9 cellular contexts compared by ENCODE assay signal in the genomic region with DNA sequence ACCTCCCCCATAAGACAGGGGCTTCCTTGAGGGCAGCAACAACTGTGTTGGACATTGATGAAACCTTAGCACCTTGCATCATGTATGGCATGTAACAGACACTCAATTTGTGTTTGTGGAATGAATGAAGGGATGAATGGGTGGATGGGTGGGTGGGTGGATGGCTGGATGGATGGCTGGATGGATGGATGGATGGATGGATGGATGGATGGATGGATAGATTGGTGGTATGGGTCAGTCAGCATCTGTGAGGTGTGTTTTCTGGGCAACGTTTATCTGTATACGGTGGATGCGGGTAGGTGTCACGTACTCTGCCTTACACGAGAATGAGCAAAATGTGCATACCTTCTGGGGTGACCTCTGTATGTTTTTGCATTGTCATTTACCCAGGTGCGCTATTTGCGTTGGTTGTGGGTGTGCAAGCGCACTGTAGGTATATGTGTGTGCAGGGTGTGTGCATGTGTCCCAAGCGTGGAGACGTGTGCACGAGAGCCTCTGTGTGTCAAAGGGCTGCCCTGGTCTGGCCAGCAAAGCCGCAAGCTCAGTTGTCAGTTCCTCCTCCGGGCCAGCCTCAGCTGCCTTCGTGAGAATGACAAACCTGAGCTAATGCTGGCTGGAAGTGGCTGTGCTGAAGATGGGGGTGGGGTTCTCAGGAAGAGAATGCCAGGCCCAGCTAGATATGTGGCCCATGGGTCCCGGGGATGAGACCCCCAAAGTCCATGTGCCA. TPM values are rescaled to one million over a fixed set of nuclear protein-coding genes. Genes with fewer than 3 reads are reported as not detected.
DNase-seq lines count a peak whose midpoint lies in the region; ATAC-seq and TF ChIP-seq lines count a peak whose summit lies in the region.
"Had no signal": no experiment of that assay in that cellular context is flagged by ENCODE, and none has a peak within 500 bp of the region (broad histone marks: within the 10 kb centered on the region; RNA-seq: fewer than 3 reads in every experiment).

No MANE protein-coding gene starts in this region.

- peaks cover 10% of the 10 kb centered on the region for H3K27me3 Mint-ChIP-seq in neural progenitor cell (ENCODE audit: insufficient read depth, low read depth)
- peaks cover 1% of the 10 kb centered on the region for H3K27me3 Mint-ChIP-seq in glutamatergic neuron (ENCODE audit: unreplicated experiment)
- no peaks in the 10 kb centered on the region for H3K27me3 Mint-ChIP-seq in Calu3 (ENCODE audit: unreplicated experiment)

- H3K27ac Mint-ChIP-seq in neural progenitor cell (peak overlapping the region; percentile 23), glutamatergic neuron (ENCODE audit: unreplicated experiment) (no peak overlapping the region), Calu3 (ENCODE audit: unreplicated experiment) (no peak overlapping the region)

- 70 to 85% (median 75%) methylated on average over 12 to 15 of the region's 15 CpGs for WGBS in stomach, 5 donors

- H3K27ac ChIP-seq in neural progenitor cell (no peak overlapping the region), stomach (peak overlapping the region in 2 of 5 donors; percentile 67 to 79)

- no peak overlapping the region for H3K9ac ChIP-seq in neural progenitor cell

- BruUV-seq in Calu3 (replicated peaks; lab: Mats Ljungman, UMichigan), result no TSS peak

- no peak for TF ChIP-seq EP300 in stomach (IDR thresholded peaks at IDR 0.05)

- H3K36me3 Mint-ChIP-seq in neural progenitor cell, result no peaks in the 10 kb centered on the region
- H3K36me3 Mint-ChIP-seq in glutamatergic neuron (ENCODE audit: unreplicated experiment), result no peaks in the 10 kb centered on the region
- peaks cover 9% of the 10 kb centered on the region for H3K36me3 Mint-ChIP-seq in Calu3 (ENCODE audit: insufficient read depth, unreplicated experiment)

- H3K4me3 ChIP-seq in neural progenitor cell (no peak overlapping the region), stomach (no peak overlapping the region)

- H3K4me2 ChIP-seq in neural progenitor cell, result no peak overlapping the region

- H3K9me3 ChIP-seq in neural progenitor cell (ENCODE audit: low read depth), result no peaks in the 10 kb centered on the region
- no peaks in the 10 kb centered on the region for H3K9me3 ChIP-seq in stomach

- DNase-seq in SKM-1 treated with dmso at 0.1 percent for 144 hours (lab: John Stamatoyannopoulos, UW; ENCODE audit: unreplicated experiment), result peak; percentile 46
- no peak for DNase-seq in neural progenitor cell (ENCODE audit: low spot score)
- DNase-seq in glutamatergic neuron, result no peak
- DNase-seq in stomach, result no peak
- no peak for DNase-seq in HPDE6-E6E7 (ENCODE audit: extremely low spot score)
- no peak for DNase-seq in Calu3

- H3K79me2 ChIP-seq in neural progenitor cell (ENCODE audit: low read depth), result no peaks in the 10 kb centered on the region

- no peak for TF ChIP-seq CTCF in neural progenitor cell (IDR thresholded peaks at IDR 0.05)
- no peak for TF ChIP-seq CTCF in glutamatergic neuron (IDR thresholded peaks at IDR 0.05; ENCODE audit: partially characterized antibody, unreplicated experiment)
- TF ChIP-seq CTCF in stomach (IDR thresholded peaks at IDR 0.05), result no peak
- TF ChIP-seq CTCF in Calu3 (IDR thresholded peaks at IDR 0.05; ENCODE audit: unreplicated experiment), result no peak

- H3K36me3 ChIP-seq in neural progenitor cell, result no peaks in the 10 kb centered on the region
- H3K36me3 ChIP-seq in stomach, result peaks cover 0 to 13% (median 3%) of the 10 kb centered on the region in 4 donors

- intact Hi-C loops in stomach (cut with DNase I; ENCODE audit: low total_unique reads) (loop anchor here (5.0 kb wide), 1 partner anchor 108 kb away; no protein-coding TSS in a partner anchor), Calu3 (cut with micrococcal nuclease; ENCODE audit: unreplicated experiment) (no loop called here)

- H3F3A ChIP-seq in neural progenitor cell (ENCODE audit: low read depth), result no peaks in the 10 kb centered on the region

- H3K27me3 ChIP-seq in neural progenitor cell, result no peaks in the 10 kb centered on the region
- H3K27me3 ChIP-seq in stomach, result no peaks in the 10 kb centered on the region

- H2AFZ ChIP-seq in neural progenitor cell (replicated peaks), result no peak overlapping the region

- H3K4me1 ChIP-seq in neural progenitor cell (no peaks in the 10 kb centered on the region), stomach (peaks cover 4 to 74% (median 33%) of the 10 kb centered on the region in 4 donors)

- TF ChIP-seq POLR2A in stomach (IDR thresholded peaks at IDR 0.05), result no peak

- ATAC-seq in GM18907 (IDR thresholded peaks at IDR 0.05; ENCODE audit: unreplicated experiment), result peak; percentile 38
- peak; percentile 29 for ATAC-seq in HG02759 (IDR thresholded peaks at IDR 0.05; ENCODE audit: unreplicated experiment)
- ATAC-seq: Panc1 had no signal

- no peaks in the 10 kb centered on the region for H3K9me3 Mint-ChIP-seq in neural progenitor cell
- peaks cover 1% of the 10 kb centered on the region for H3K9me3 Mint-ChIP-seq in glutamatergic neuron (ENCODE audit: unreplicated experiment)
- no peaks in the 10 kb centered on the region for H3K9me3 Mint-ChIP-seq in Calu3 (ENCODE audit: low read depth, unreplicated experiment)

- CTCF ChIA-PET in Calu3 (lab: Charles Lee), result no interaction called here

- H3K4me3 Mint-ChIP-seq in neural progenitor cell, result peak overlapping the region; percentile 27
- H3K4me3 Mint-ChIP-seq in glutamatergic neuron (ENCODE audit: unreplicated experiment), result no peak overlapping the region
- H3K4me3 Mint-ChIP-seq in Calu3 (ENCODE audit: low read depth, unreplicated experiment), result no peak overlapping the region

- H3K4me1 Mint-ChIP-seq in neural progenitor cell (peaks cover 39% of the 10 kb centered on the region), glutamatergic neuron (ENCODE audit: low read depth, unreplicated experiment) (peaks cover 3% of the 10 kb centered on the region), Calu3 (ENCODE audit: low read depth, unreplicated experiment) (no peaks in the 10 kb centered on the region)

- no peaks in the 10 kb centered on the region for H4K20me1 ChIP-seq in neural progenitor cell (ENCODE audit: low read depth)

RNA-seq across cellular contexts. Expression of gene ELF4, which starts 26.5 kb away (rescaled TPM):
- total RNA-seq in neural progenitor cell (ENCODE audit: low replicate concordance) (0.12 TPM in 1 of 2 replicates, not detected in the other), glutamatergic neuron (ENCODE audit: unreplicated experiment) (0.10 TPM), stomach (10 to 100 TPM in 3 of 5 donors, 1 to 10 TPM in 2; 7.1 to 34.5 (median 19.6) TPM), Calu3 (2022) (21.0 and 24.2 TPM in 2 replicates)
- polyA plus RNA-seq in stomach, result 10 to 100 TPM in 1 of 3 donors, 1 to 10 TPM in 2; 3.9 to 17.9 (median 7.0) TPM
